ENCODE assay signal across 8 cellular contexts in the genomic region with DNA sequence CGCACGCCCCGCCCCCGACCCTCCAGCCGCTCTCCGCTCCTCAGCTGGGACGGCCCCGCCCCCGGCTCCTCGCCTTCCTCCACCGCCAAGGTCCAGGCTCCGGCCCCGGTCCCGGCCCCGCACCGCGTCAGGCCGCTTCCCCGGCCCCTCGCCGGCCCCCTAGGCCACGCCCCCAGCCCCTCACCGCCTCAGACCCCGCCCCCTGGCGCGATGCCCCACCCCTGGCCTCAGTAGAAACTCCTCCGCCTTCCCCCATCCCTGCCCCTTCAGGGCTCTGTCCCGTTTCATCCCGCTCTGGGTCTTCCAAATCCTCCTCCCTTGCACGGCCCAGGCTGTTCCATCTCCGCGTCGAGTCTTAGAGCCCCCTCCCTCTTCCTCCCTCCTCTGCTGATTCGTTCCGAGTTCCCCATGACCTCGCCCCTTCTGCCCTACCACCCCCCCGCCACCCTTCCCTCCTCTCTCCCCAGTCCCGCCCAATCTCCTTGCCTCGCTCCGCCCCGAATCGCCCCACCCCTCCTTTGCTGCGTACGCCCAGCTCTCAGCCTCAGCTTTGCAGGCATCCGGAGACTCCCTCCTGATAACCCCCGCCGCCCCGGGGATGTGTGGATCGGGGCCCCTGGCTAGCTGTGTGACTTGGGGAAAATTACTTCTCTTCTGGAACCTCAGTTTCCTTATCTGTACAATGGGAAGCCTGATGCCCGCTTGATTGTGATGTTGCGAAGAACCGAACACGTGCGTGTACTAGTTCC. TPM values are rescaled to one million over a fixed set of nuclear protein-coding genes. Genes with fewer than 3 reads are reported as not detected.
DNase-seq lines count a peak whose midpoint lies in the region; ATAC-seq and TF ChIP-seq lines count a peak whose summit lies in the region.

No MANE protein-coding gene starts in this region.

- H3K27ac Mint-ChIP-seq in activated naive CD8-positive, alpha-beta T cell = peak overlapping the region; percentile 58

- peaks cover 12% of the 10 kb centered on the region for H4K20me1 ChIP-seq in osteoblast (ENCODE audit: insufficient read depth, low read length)

- no peaks in the 10 kb centered on the region for H3K36me3 ChIP-seq in MG63
- H3K36me3 ChIP-seq in osteoblast (ENCODE audit: insufficient read depth, low read length) = no peaks in the 10 kb centered on the region

- DNase-seq in AG04449 (ENCODE audit: low read depth, low spot score) (no peak), MG63 (peak; percentile 94), head of caudate nucleus (peak; percentile 56 to 92 (median 84)), osteoblast (ENCODE audit: insufficient read length, low spot score, missing footprints) (peak; percentile 99)

- peaks cover 31% of the 10 kb centered on the region for H3K79me2 ChIP-seq in osteoblast (ENCODE audit: insufficient read depth, low read length)

- no peaks in the 10 kb centered on the region for H3K9me3 ChIP-seq in MG63
- no peaks in the 10 kb centered on the region for H3K9me3 ChIP-seq in osteoblast (ENCODE audit: low read depth, low read length)

- H3K27ac ChIP-seq in osteoblast (ENCODE audit: low read depth, low read length) (no peak overlapping the region), temporal lobe (ENCODE audit: low read depth, low read length) (peak overlapping the region; percentile 50)

- peaks cover 4% of the 10 kb centered on the region for H3K27me3 Mint-ChIP-seq in activated naive CD8-positive, alpha-beta T cell

- H3K4me1 ChIP-seq in osteoblast (ENCODE audit: insufficient read depth, low read length) = peaks cover 13% of the 10 kb centered on the region

- no peaks in the 10 kb centered on the region for H3K36me3 Mint-ChIP-seq in activated naive CD8-positive, alpha-beta T cell

- POLR2A ChIA-PET in AG04449 (lab: Yijun Ruan, JAX) = interaction anchor here (1.0 to 1.5 kb wide), 6 partner anchors 9 to 140 kb away, joined by 3 to 10 read pairs (median 6); a partner anchor contains a TSS

- peak overlapping the region; percentile 77 for H3K4me2 ChIP-seq in osteoblast (ENCODE audit: insufficient read depth, low read length)

- TF ChIP-seq CTCF in AG04449 (IDR thresholded peaks at IDR 0.05; ENCODE audit: insufficient read depth, low read length, missing control alignments) = no peak
- TF ChIP-seq CTCF in osteoblast (IDR thresholded peaks at IDR 0.05; ENCODE audit: extremely low read depth, low read depth, low read length) = no peak

- no peaks in the 10 kb centered on the region for H3K27me3 ChIP-seq in MG63
- peaks cover 4% of the 10 kb centered on the region for H3K27me3 ChIP-seq in osteoblast (ENCODE audit: insufficient read depth, low read length)

- CTCF ChIA-PET in AG04449 (lab: Yijun Ruan, JAX) = interaction anchor here (0.8 to 9.0 kb wide), 6 partner anchors 9 to 181 kb away, joined by 3 to 130 read pairs (median 4); no protein-coding TSS in a partner anchor

- peak overlapping the region; percentile 87 for H2AFZ ChIP-seq in osteoblast (ENCODE audit: low read length)

- intact Hi-C loops in head of caudate nucleus (cut with DNase I) = no loop called here

- H3K9me3 Mint-ChIP-seq in activated naive CD8-positive, alpha-beta T cell (ENCODE audit: low read depth) = no peaks in the 10 kb centered on the region

- peak overlapping the region; percentile 87 for H3K4me3 Mint-ChIP-seq in activated naive CD8-positive, alpha-beta T cell

- ATAC-seq in GM19035 (IDR thresholded peaks at IDR 0.05; ENCODE audit: unreplicated experiment) (peak; percentile 64), SK-N-SH treated with all-trans-retinoic acid at 6 μM for 48 hours (peak; percentile 90)

- peaks cover 14% of the 10 kb centered on the region for H3K4me1 Mint-ChIP-seq in activated naive CD8-positive, alpha-beta T cell (ENCODE audit: low read depth)

- H3K4me3 ChIP-seq in AG04449 (ENCODE audit: low read depth, low read length) = peak overlapping the region; percentile 77
- peak overlapping the region; percentile 55 for H3K4me3 ChIP-seq in MG63
- H3K4me3 ChIP-seq in osteoblast (ENCODE audit: insufficient read depth, low read length) = peak overlapping the region; percentile 80

TF ChIP-seq in SK-N-SH treated with all-trans-retinoic acid at 6 μM for 48 hours, 23 proteins besides CTCF, POLR2A, EP300 and RAD21 (continues in another document):
- TF ChIP-seq ZNF70 (CRISPR knock-in tag; IDR thresholded peaks at IDR 0.05) (no peak), ZNF565 (CRISPR knock-in tag; conservative IDR thresholded peaks at IDR 0.05; ENCODE audit: low read depth) (no peak), OSR1 (CRISPR knock-in tag; IDR thresholded peaks at IDR 0.05) (no peak), ARNTL (CRISPR knock-in tag; IDR thresholded peaks at IDR 0.05; ENCODE audit: borderline replicate concordance, low read depth) (no peak), CSDC2 (CRISPR knock-in tag; IDR thresholded peaks at IDR 0.05) (no peak), TOX (CRISPR knock-in tag; IDR thresholded peaks at IDR 0.05; ENCODE audit: borderline replicate concordance) (no peak), ESRRG (CRISPR knock-in tag; IDR thresholded peaks at IDR 0.05) (no peak)
- TF ChIP-seq, protein P1, sequence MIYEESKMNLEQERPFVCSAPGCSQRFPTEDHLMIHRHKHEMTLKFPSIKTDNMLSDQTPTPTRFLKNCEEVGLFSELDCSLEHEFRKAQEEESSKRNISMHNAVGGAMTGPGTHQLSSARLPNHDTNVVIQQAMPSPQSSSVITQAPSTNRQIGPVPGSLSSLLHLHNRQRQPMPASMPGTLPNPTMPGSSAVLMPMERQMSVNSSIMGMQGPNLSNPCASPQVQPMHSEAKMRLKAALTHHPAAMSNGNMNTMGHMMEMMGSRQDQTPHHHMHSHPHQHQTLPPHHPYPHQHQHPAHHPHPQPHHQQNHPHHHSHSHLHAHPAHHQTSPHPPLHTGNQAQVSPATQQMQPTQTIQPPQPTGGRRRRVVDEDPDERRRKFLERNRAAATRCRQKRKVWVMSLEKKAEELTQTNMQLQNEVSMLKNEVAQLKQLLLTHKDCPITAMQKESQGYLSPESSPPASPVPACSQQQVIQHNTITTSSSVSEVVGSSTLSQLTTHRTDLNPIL (CRISPR knock-in tag; IDR thresholded peaks at IDR 0.05; ENCODE audit: low read depth) = no peak
- TF ChIP-seq, protein P2, sequence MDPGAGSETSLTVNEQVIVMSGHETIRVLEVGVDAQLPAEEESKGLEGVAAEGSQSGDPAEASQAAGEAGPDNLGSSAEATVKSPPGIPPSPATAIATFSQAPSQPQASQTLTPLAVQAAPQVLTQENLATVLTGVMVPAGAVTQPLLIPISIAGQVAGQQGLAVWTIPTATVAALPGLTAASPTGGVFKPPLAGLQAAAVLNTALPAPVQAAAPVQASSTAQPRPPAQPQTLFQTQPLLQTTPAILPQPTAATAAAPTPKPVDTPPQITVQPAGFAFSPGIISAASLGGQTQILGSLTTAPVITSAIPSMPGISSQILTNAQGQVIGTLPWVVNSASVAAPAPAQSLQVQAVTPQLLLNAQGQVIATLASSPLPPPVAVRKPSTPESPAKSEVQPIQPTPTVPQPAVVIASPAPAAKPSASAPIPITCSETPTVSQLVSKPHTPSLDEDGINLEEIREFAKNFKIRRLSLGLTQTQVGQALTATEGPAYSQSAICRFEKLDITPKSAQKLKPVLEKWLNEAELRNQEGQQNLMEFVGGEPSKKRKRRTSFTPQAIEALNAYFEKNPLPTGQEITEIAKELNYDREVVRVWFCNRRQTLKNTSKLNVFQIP (CRISPR knock-in tag; IDR thresholded peaks at IDR 0.05; ENCODE audit: borderline replicate concordance, low read depth) = no peak
- TF ChIP-seq, protein P3, sequence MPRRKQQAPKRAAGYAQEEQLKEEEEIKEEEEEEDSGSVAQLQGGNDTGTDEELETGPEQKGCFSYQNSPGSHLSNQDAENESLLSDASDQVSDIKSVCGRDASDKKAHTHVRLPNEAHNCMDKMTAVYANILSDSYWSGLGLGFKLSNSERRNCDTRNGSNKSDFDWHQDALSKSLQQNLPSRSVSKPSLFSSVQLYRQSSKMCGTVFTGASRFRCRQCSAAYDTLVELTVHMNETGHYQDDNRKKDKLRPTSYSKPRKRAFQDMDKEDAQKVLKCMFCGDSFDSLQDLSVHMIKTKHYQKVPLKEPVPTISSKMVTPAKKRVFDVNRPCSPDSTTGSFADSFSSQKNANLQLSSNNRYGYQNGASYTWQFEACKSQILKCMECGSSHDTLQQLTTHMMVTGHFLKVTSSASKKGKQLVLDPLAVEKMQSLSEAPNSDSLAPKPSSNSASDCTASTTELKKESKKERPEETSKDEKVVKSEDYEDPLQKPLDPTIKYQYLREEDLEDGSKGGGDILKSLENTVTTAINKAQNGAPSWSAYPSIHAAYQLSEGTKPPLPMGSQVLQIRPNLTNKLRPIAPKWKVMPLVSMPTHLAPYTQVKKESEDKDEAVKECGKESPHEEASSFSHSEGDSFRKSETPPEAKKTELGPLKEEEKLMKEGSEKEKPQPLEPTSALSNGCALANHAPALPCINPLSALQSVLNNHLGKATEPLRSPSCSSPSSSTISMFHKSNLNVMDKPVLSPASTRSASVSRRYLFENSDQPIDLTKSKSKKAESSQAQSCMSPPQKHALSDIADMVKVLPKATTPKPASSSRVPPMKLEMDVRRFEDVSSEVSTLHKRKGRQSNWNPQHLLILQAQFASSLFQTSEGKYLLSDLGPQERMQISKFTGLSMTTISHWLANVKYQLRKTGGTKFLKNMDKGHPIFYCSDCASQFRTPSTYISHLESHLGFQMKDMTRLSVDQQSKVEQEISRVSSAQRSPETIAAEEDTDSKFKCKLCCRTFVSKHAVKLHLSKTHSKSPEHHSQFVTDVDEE (CRISPR knock-in tag; IDR thresholded peaks at IDR 0.05) = no peak
- TF ChIP-seq, protein P4, sequence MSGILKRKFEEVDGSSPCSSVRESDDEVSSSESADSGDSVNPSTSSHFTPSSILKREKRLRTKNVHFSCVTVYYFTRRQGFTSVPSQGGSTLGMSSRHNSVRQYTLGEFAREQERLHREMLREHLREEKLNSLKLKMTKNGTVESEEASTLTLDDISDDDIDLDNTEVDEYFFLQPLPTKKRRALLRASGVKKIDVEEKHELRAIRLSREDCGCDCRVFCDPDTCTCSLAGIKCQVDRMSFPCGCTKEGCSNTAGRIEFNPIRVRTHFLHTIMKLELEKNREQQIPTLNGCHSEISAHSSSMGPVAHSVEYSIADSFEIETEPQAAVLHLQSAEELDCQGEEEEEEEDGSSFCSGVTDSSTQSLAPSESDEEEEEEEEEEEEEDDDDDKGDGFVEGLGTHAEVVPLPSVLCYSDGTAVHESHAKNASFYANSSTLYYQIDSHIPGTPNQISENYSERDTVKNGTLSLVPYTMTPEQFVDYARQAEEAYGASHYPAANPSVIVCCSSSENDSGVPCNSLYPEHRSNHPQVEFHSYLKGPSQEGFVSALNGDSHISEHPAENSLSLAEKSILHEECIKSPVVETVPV (CRISPR knock-in tag; IDR thresholded peaks at IDR 0.05) = no peak

RNA-seq across cellular contexts. Expression of a gene that starts 0.4 kb away (rescaled TPM):
- 8.4 and 17.3 TPM in 2 replicates for total RNA-seq in MG63 (2014; rRNA removed; shearing (Covaris generic); ENCODE audit: low replicate concordance)
- 107 and 119 TPM in 2 replicates for total RNA-seq in osteoblast
- total RNA-seq in temporal lobe = 6.9 TPM

RNA-seq across cellular contexts. Expression of a gene that starts 46.6 kb away (rescaled TPM):
- 4.3 and 6.9 TPM in 2 replicates for total RNA-seq in MG63 (2014; rRNA removed; shearing (Covaris generic); ENCODE audit: low replicate concordance)
- total RNA-seq in osteoblast (under 0.01 and 0.29 TPM in 2 replicates), temporal lobe (0.74 TPM)

RNA-seq across cellular contexts. Expression of a gene that starts 59.9 kb away (rescaled TPM):
- total RNA-seq in MG63 (2014; rRNA removed; shearing (Covaris generic); ENCODE audit: low replicate concordance) = not detected in 2 replicates
- 28.9 and 31.5 TPM in 2 replicates for total RNA-seq in osteoblast
- 4.4 TPM for total RNA-seq in temporal lobe
